Comparison of ENCODE assay signal across 8 cellular contexts in the genomic region with DNA sequence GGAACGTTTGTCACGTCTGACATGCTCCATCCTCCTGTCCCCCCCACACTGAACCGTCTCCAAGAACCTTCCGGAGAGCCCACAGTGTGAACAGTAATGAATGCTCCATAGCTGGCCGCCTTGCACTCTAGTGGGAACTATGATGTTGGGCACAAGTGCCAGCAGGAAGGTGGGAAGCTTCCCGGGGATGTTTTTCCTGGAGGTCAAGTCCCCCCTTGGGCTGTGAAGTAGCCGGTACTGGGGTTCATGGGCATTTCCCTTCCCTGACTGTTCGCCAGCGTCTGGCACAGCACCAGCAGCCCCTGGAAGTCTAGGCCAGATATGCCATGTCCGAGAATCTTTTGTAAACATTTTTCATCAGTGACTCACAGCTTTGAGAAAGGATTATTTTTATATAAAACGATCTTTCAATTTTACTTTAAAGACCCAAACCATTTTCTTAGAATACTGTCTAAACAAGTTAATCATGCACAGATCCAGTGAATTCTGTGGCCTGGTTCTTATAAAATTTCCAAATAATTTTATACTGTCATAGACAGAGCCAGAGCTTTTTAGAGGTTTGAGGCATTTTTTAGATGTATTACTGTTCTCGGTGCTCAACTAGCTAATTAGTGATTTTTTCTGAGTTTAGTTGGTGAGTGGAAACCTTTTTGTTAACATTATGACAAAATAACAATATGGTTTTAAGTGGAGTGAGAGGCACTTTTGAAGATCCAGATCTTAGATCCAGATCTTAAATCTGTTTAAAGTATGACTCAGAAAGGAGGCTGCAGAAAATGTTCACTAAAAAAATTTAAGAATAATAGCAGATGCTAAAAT. TPM values are rescaled to one million over a fixed set of nuclear protein-coding genes. Genes with fewer than 3 reads are reported as not detected.
DNase-seq lines count a peak whose midpoint lies in the region; ATAC-seq and TF ChIP-seq lines count a peak whose summit lies in the region.
"Had no signal": no experiment of that assay in that cellular context is flagged by ENCODE, and none has a peak within 500 bp of the region (broad histone marks: within the 10 kb centered on the region; RNA-seq: fewer than 3 reads in every experiment).

No MANE protein-coding gene starts in this region.

- peaks cover 65% of the 10 kb centered on the region for H3K79me2 ChIP-seq in mesendoderm (ENCODE audit: control insufficient read depth, insufficient read depth, low read length)

- H4K8ac ChIP-seq in mesendoderm (ENCODE audit: low read depth, low read length), result no peak overlapping the region

- H3K4me3 ChIP-seq in NT2/D1 (ENCODE audit: insufficient read length, low read depth) (no peak overlapping the region), ectodermal cell (ENCODE audit: insufficient read depth, low read depth, low read length) (no peak overlapping the region), mesendoderm (ENCODE audit: low read length) (no peak overlapping the region), upper lobe of right lung (peak overlapping the region; percentile 15)

- H3K27ac ChIP-seq in ectodermal cell (ENCODE audit: insufficient read depth, low read depth, low read length, poor library complexity, severe bottlenecking) (peak overlapping the region; percentile 51), mesendoderm (ENCODE audit: low read depth, low read length) (no peak overlapping the region), upper lobe of right lung (peak overlapping the region; percentile 80)

- H3K9me3 ChIP-seq in NT2/D1 (ENCODE audit: insufficient read depth, low read length), result no peaks in the 10 kb centered on the region
- no peaks in the 10 kb centered on the region for H3K9me3 ChIP-seq in ectodermal cell (ENCODE audit: control insufficient read depth, low read length)
- no peaks in the 10 kb centered on the region for H3K9me3 ChIP-seq in upper lobe of right lung

- H3K9ac ChIP-seq in NT2/D1 (ENCODE audit: insufficient read length, low read depth) (peak overlapping the region; percentile 39), mesendoderm (ENCODE audit: low read length) (no peak overlapping the region)

- no peak for TF ChIP-seq CTCF in upper lobe of right lung (IDR thresholded peaks at IDR 0.05)

- H2BK5ac ChIP-seq in mesendoderm (ENCODE audit: low read length), result no peak overlapping the region

- H3K4me1 ChIP-seq in NT2/D1 (ENCODE audit: insufficient read depth, insufficient read length) (peaks cover 10% of the 10 kb centered on the region), ectodermal cell (ENCODE audit: control insufficient read depth, insufficient read depth, low read length) (peaks cover 30% of the 10 kb centered on the region), mesendoderm (ENCODE audit: control insufficient read depth, low read depth, low read length) (peaks cover 5% of the 10 kb centered on the region), upper lobe of right lung (peaks cover 65% of the 10 kb centered on the region)

- ATAC-seq in upper lobe of right lung, result peak; percentile 46
- ATAC-seq: stimulated activated effector memory CD8-positive, alpha-beta T cell treated with anti-CD3 and anti-CD28 coated beads, Interleukin-12 subunit alpha, Interleukin-12 subunit beta, amount 100 ng/mL, for 72 hours had no signal

- H3K79me1 ChIP-seq in mesendoderm (ENCODE audit: low read length), result peaks cover 16% of the 10 kb centered on the region

- H3K18ac ChIP-seq in mesendoderm (ENCODE audit: low read length), result peak overlapping the region; percentile 22

- no peak for DNase-seq in NT2/D1 (ENCODE audit: low read depth, low spot score)
- DNase-seq in mesendoderm, result no peak
- no peak for DNase-seq in upper lobe of right lung
- no peak for DNase-seq in activated CD4-positive, alpha-beta T cell treated with anti-CD3 and anti-CD28 coated beads for 48 hours
- DNase-seq in DMS114 treated with DMSO at 0.1 percent for 48 hours (lab: John Stamatoyannopoulos, UW; ENCODE audit: unreplicated experiment), result no peak
- DNase-seq in COR-L47 (lab: John Stamatoyannopoulos, UW), result no peak

- no peak overlapping the region for H2AK5ac ChIP-seq in mesendoderm (ENCODE audit: low read length)

- no peak overlapping the region for H4K5ac ChIP-seq in mesendoderm (ENCODE audit: low read length)

- no peak overlapping the region for H3K4ac ChIP-seq in mesendoderm (ENCODE audit: low read depth, low read length)

- H2BK120ac ChIP-seq in mesendoderm (ENCODE audit: low read depth, low read length), result no peak overlapping the region

- intact Hi-C loops in upper lobe of right lung (cut with DNase I), result no loop called here

- no peak overlapping the region for H3K23ac ChIP-seq in mesendoderm (ENCODE audit: low read length)

- no peak overlapping the region for H2BK15ac ChIP-seq in mesendoderm (replicated peaks; ENCODE audit: low read depth)

- no peak overlapping the region for H3K4me2 ChIP-seq in mesendoderm (ENCODE audit: low read length)

- H3K36me3 ChIP-seq in NT2/D1 (ENCODE audit: insufficient read depth, insufficient read length, low read length) (peaks cover 26% of the 10 kb centered on the region), ectodermal cell (ENCODE audit: control insufficient read depth, insufficient read depth, low read length) (no peaks in the 10 kb centered on the region), mesendoderm (ENCODE audit: control insufficient read depth, insufficient read depth, low read length) (no peaks in the 10 kb centered on the region), upper lobe of right lung (no peaks in the 10 kb centered on the region)

- H3K56ac ChIP-seq in mesendoderm (ENCODE audit: low read length), result peak overlapping the region; percentile 37

- WGBS in ectodermal cell, 2 experiments, result 86% methylated on average over 12 of the region's 12 CpGs
- no CpG with 5 or more reads among the region's 12 CpGs for WGBS in mesendoderm (ENCODE audit: extremely low coverage, insufficient coverage, low lambda C conversion rate)

- H3K27me3 ChIP-seq in NT2/D1 (ENCODE audit: insufficient read depth, insufficient read length), result no peaks in the 10 kb centered on the region
- no peaks in the 10 kb centered on the region for H3K27me3 ChIP-seq in ectodermal cell (ENCODE audit: control insufficient read depth, insufficient read depth, low read length, poor library complexity, severe bottlenecking)
- no peaks in the 10 kb centered on the region for H3K27me3 ChIP-seq in mesendoderm (ENCODE audit: insufficient read depth, low read length, poor library complexity)
- no peaks in the 10 kb centered on the region for H3K27me3 ChIP-seq in upper lobe of right lung

RNA-seq across cellular contexts. Expression of gene ABL1, which starts 11.6 kb away (rescaled TPM):
- 102 TPM for polyA plus RNA-seq in ectodermal cell (2013, experiment 1 of 4)
- 111 TPM for polyA plus RNA-seq in ectodermal cell (2013, experiment 2 of 4)
- polyA plus RNA-seq in ectodermal cell (2013, experiment 3 of 4), result 67.2 TPM
- 73.6 TPM for polyA plus RNA-seq in ectodermal cell (2013, experiment 4 of 4)
- 60.5 TPM for polyA plus RNA-seq in mesendoderm (2013, experiment 1 of 2)
- polyA plus RNA-seq in mesendoderm (2013, experiment 2 of 2), result 59.9 TPM
- total RNA-seq in upper lobe of right lung, result 52.1 TPM

RNA-seq across cellular contexts. Expression of gene QRFP, which starts 49.9 kb away (rescaled TPM):
- not detected for polyA plus RNA-seq in ectodermal cell (2013, experiment 1 of 4)
- polyA plus RNA-seq in ectodermal cell (2013, experiment 2 of 4), result not detected
- polyA plus RNA-seq in ectodermal cell (2013, experiment 3 of 4), result not detected
- not detected for polyA plus RNA-seq in ectodermal cell (2013, experiment 4 of 4)
- not detected for polyA plus RNA-seq in mesendoderm (2013, experiment 1 of 2)
- not detected for polyA plus RNA-seq in mesendoderm (2013, experiment 2 of 2)
- not detected for total RNA-seq in upper lobe of right lung
